13 cellular contexts compared by ENCODE assay signal in the genomic region with DNA sequence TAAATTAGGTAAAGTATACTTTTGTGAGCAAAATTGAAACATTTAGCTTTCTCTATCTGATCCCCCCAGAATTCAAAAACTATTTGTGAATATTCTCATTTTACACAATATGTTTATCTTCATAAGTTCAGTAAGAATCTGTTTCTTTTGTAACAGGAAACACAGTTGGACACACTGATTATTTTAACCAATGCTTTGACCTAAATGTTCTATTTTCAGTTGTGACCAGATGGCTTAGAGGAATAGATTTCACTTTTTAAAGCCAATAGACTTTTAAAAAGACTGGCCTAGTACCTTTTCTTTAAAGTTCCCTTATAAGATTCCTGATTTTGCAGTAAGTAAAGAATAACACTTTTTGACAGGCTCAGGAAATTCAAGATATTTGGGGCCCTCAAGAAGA.
"Had no signal": no experiment of that assay in that cellular context is flagged by ENCODE, and none has a peak within 500 bp of the region (broad histone marks: within the 10 kb centered on the region; RNA-seq: fewer than 3 reads in every experiment).

No MANE protein-coding gene starts in this region.

- H3K9me3 Mint-ChIP-seq: activated T-helper 2 cell treated with anti-CD3 and anti-CD28 coated beads, Interferon-gamma antibody, Interleukin-2, Interleukin-4, amounts not matched to agents 10 μg/mL and 5 μg/mL and 100 μg/mL, durations not matched to agents 14 hours and 24 hours and 36 hours; T-helper 2 cell treated with Interferon-gamma antibody and Interleukin-4, amounts not matched to agents 5 μg/mL and 100 μg/mL, for 36 hours had no signal

- H3K9me3 ChIP-seq: thyroid gland had no signal

- H3K4me1 ChIP-seq: uterus had no signal

- H3K27ac ChIP-seq: brain microvascular endothelial cell, thyroid gland, uterus had no signal

- ATAC-seq: activated CD4-positive, CD25-positive, alpha-beta regulatory T cell treated with anti-CD3 and anti-CD28 coated beads, Interleukin-2, amount 50 U/mL, for 24 hours; effector memory CD8-positive, alpha-beta T cell; left colon had no signal

- H3K27me3 Mint-ChIP-seq: dendritic cell treated with granulocyte-macrophage colony-stimulating factor and Interleukin-4, amounts not matched to agents 40 ng/mL and 50 ng/mL, for 4 days; effector memory CD8-positive, alpha-beta T cell had no signal

- H3K4me3 ChIP-seq: thyroid gland, uterus had no signal

- H3K27me3 ChIP-seq: brain microvascular endothelial cell, thyroid gland, uterus had no signal

- H3K36me3 ChIP-seq: brain microvascular endothelial cell, thyroid gland, uterus had no signal

- H3K27ac Mint-ChIP-seq: activated T-helper 2 cell treated with anti-CD3 and anti-CD28 coated beads, Interferon-gamma antibody, Interleukin-2, Interleukin-4, amounts not matched to agents 10 μg/mL and 5 μg/mL and 100 μg/mL, durations not matched to agents 14 hours and 24 hours and 36 hours; dendritic cell treated with granulocyte-macrophage colony-stimulating factor and Interleukin-4, amounts not matched to agents 40 ng/mL and 50 ng/mL, for 4 days; effector memory CD8-positive, alpha-beta T cell; nephron progenitor cell; T-helper 2 cell treated with Interferon-gamma antibody and Interleukin-4, amounts not matched to agents 5 μg/mL and 100 μg/mL, for 36 hours had no signal

- DNase-seq: activated naive CD4-positive, alpha-beta T cell treated with anti-CD3 and anti-CD28 coated beads, Interleukin-2, amount 50 U/mL, for 16 hours; amniotic stem cell; brain microvascular endothelial cell; effector memory CD8-positive, alpha-beta T cell; left colon; nephron progenitor cell; stimulated activated CD4-positive, alpha-beta T cell treated with anti-CD3 and anti-CD28 coated beads, Interleukin-4, amount 100 ng/mL, for 4 hours; thyroid gland; uterus had no signal

- H3K4me3 Mint-ChIP-seq: dendritic cell treated with granulocyte-macrophage colony-stimulating factor and Interleukin-4, amounts not matched to agents 40 ng/mL and 50 ng/mL, for 4 days; effector memory CD8-positive, alpha-beta T cell; nephron progenitor cell; T-helper 2 cell treated with Interferon-gamma antibody and Interleukin-4, amounts not matched to agents 5 μg/mL and 100 μg/mL, for 36 hours had no signal
